ENCODE assay signal across 17 cellular contexts in genomic region chr18:63004466-63005089, GRCh38.
DNase-seq lines count a peak whose midpoint lies in the region; ATAC-seq and TF ChIP-seq lines count a peak whose summit lies in the region.
"Had no signal": no experiment of that assay in that cellular context is flagged by ENCODE, and none has a peak within 500 bp of the region (broad histone marks: within the 10 kb centered on the region; RNA-seq: fewer than 3 reads in every experiment).

No MANE protein-coding gene starts in this region.

- intact Hi-C loops in Calu3 (cut with micrococcal nuclease; ENCODE audit: unreplicated experiment) (no loop called here), spleen (cut with DNase I; ENCODE audit: low total_unique reads) (no loop called here), transverse colon (cut with DNase I; ENCODE audit: low total_unique reads) (no loop called here)

- H3K4me3 Mint-ChIP-seq in Calu3 (ENCODE audit: low read depth, unreplicated experiment): peak overlapping the region; percentile 32
- H3K4me3 Mint-ChIP-seq: CD14-positive monocyte, GM23338 had no signal

- TF ChIP-seq EP300 in transverse colon (IDR thresholded peaks at IDR 0.05; ENCODE audit: low read depth): no peak

- H3K27me3 Mint-ChIP-seq in Calu3 (ENCODE audit: unreplicated experiment): no peaks in the 10 kb centered on the region

- no peaks in the 10 kb centered on the region for H3K9me3 ChIP-seq in spleen
- no peaks in the 10 kb centered on the region for H3K9me3 ChIP-seq in transverse colon

- WGBS in spleen, 5 donors: 84 to 95% (median 88%) methylated on average over 8 to 9 of the region's 9 CpGs
- WGBS in transverse colon (ENCODE audit: low coverage in 1 of 2), 2 donors: 90% methylated on average over 2 to 9 of the region's 9 CpGs

- H3K4me1 Mint-ChIP-seq in Calu3 (ENCODE audit: low read depth, unreplicated experiment): peaks cover 52% of the 10 kb centered on the region
- H3K4me1 Mint-ChIP-seq: CD14-positive monocyte had no signal

- TF ChIP-seq POLR2A in spleen (IDR thresholded peaks at IDR 0.05) (no peak), transverse colon (IDR thresholded peaks at IDR 0.05) (no peak)

- H3K4me1 ChIP-seq in spleen: no peaks in the 10 kb centered on the region
- no peaks in the 10 kb centered on the region for H3K4me1 ChIP-seq in transverse colon

- ATAC-seq in HG02852 (IDR thresholded peaks at IDR 0.05; ENCODE audit: unreplicated experiment): no peak
- ATAC-seq: GM23338, SK-N-SH treated with all-trans-retinoic acid at 6 μM for 48 hours had no signal

- BruUV-seq in Calu3 (replicated peaks; lab: Mats Ljungman, UMichigan): no TSS peak

- H3K27ac Mint-ChIP-seq in Calu3 (ENCODE audit: unreplicated experiment): peak overlapping the region; percentile 80
- H3K27ac Mint-ChIP-seq: GM23338 had no signal

- no peak for DNase-seq in Calu3
- peak; percentile 11 for DNase-seq in OCI-M1 (lab: John Stamatoyannopoulos, UW)
- peak; percentile 56 for DNase-seq in coronary artery (ENCODE audit: low spot score)
- peak; percentile 43 for DNase-seq in spleen
- no peak for DNase-seq in SW 1271 (lab: John Stamatoyannopoulos, UW)
- no peak for DNase-seq in transverse colon
- no peak for DNase-seq in OCI-M2 (lab: John Stamatoyannopoulos, UW; ENCODE audit: unreplicated experiment)
- DNase-seq: DMS79 treated with DMSO at 0.1 percent for 48 hours, HCEC 1CT, NCI-H1105 treated with DMSO at 0.1 percent for 48 hours, NCI-H1694, NCI-H774, SHP77 treated with DMSO at 0.1 percent for 48 hours had no signal

- TF ChIP-seq CTCF in Calu3 (IDR thresholded peaks at IDR 0.05; ENCODE audit: unreplicated experiment) (no peak), coronary artery (IDR thresholded peaks at IDR 0.05) (no peak), spleen (IDR thresholded peaks at IDR 0.05 in 8 of 11, conservative IDR thresholded peaks at IDR 0.05 in 3 of 11) (no peak), transverse colon (IDR thresholded peaks at IDR 0.05) (no peak)

- peaks cover 28% of the 10 kb centered on the region for H3K36me3 Mint-ChIP-seq in Calu3 (ENCODE audit: insufficient read depth, unreplicated experiment)
- H3K36me3 Mint-ChIP-seq: CD14-positive monocyte had no signal

- H3K9me3 Mint-ChIP-seq in Calu3 (ENCODE audit: low read depth, unreplicated experiment): no peaks in the 10 kb centered on the region
- H3K9me3 Mint-ChIP-seq: GM23338 had no signal

- no peaks in the 10 kb centered on the region for H3K36me3 ChIP-seq in spleen
- H3K36me3 ChIP-seq in transverse colon: no peaks in the 10 kb centered on the region

- in situ Hi-C loops in transverse colon (cut with MboI; ENCODE audit: low pct_ligation_motif_present in 1 of 4, low pct_unique_long_range_greater_than_20kb in 1 of 4, low sequenced_read_pairs in 3 of 4): loop anchor here in 2 of 4 donors (10.0 to 25.0 kb wide), 2 partner anchors 430 to 433 kb away; no protein-coding TSS in a partner anchor

- H3K27ac ChIP-seq in coronary artery (no peak overlapping the region), spleen (no peak overlapping the region), transverse colon (no peak overlapping the region)

- H3K4me3 ChIP-seq in coronary artery: no peak overlapping the region
- no peak overlapping the region for H3K4me3 ChIP-seq in spleen
- no peak overlapping the region for H3K4me3 ChIP-seq in transverse colon
- H3K4me3 ChIP-seq: GM23338 had no signal

- H3K27me3 ChIP-seq in spleen (replicated peaks in 1 of 7): no peaks in the 10 kb centered on the region
- no peaks in the 10 kb centered on the region for H3K27me3 ChIP-seq in transverse colon

- CTCF ChIA-PET in Calu3 (lab: Charles Lee): no interaction called here

Comparison
In these comparisons a context has a peak if more than half of its experiments do, and no peak if none do; other contexts are left out.
1. DNase-seq: peak in OCI-M1 (single experiment), coronary artery (single experiment) and spleen (single experiment); none in Calu3 (single experiment), SW 1271 (0 of 2), transverse colon (single experiment) and OCI-M2 (single experiment).